Comparison of ENCODE assay signal across 19 cellular contexts in genomic region chr17:80389011-80389995, GRCh38. TPM values are rescaled to one million over a fixed set of nuclear protein-coding genes. Genes with fewer than 3 reads are reported as not detected.
DNase-seq lines count a peak whose midpoint lies in the region; ATAC-seq and TF ChIP-seq lines count a peak whose summit lies in the region.
"Had no signal": no experiment of that assay in that cellular context is flagged by ENCODE, and none has a peak within 500 bp of the region (broad histone marks: within the 10 kb centered on the region; RNA-seq: fewer than 3 reads in every experiment).

No MANE protein-coding gene starts in this region.

- H3K4me1 Mint-ChIP-seq in H9 = peaks cover 0 to 4% of the 10 kb centered on the region in 2 experiments; a peak in 1 of 4 replicates
- H3K4me1 Mint-ChIP-seq in natural killer cell treated with Interleukin-12 subunit alpha and Interleukin-12 subunit beta and Interleukin-15 and Interleukin-18, amount 100 ng/mL, for 72 hours (ENCODE audit: low read depth in 2 of 2) = peaks cover 8 to 17% of the 10 kb centered on the region in 2 donors

- no peak overlapping the region for H4K5ac ChIP-seq in H9 (ENCODE audit: insufficient read length, low read depth, low read length)

- no peaks in the 10 kb centered on the region for H3K27me3 Mint-ChIP-seq in H9 (ENCODE audit: low read depth)
- no peaks in the 10 kb centered on the region for H3K27me3 Mint-ChIP-seq in natural killer cell treated with Interleukin-12 subunit alpha and Interleukin-12 subunit beta and Interleukin-15 and Interleukin-18, amount 100 ng/mL, for 72 hours
- H3K27me3 Mint-ChIP-seq: activated CD8-positive, alpha-beta memory T cell treated with anti-CD3 and anti-CD28 coated beads, Interleukin-2, amount 10 ng/mL, durations not matched to agents 7 days and 5 days; activated naive CD8-positive, alpha-beta T cell had no signal

- peaks cover 11 to 66% (median 58%) of the 10 kb centered on the region in 3 experiments; a peak in 6 of 7 replicates for H3K36me3 Mint-ChIP-seq in H9 (ENCODE audit: insufficient read depth in 1 of 3, low read depth in 3 of 3)
- peaks cover 50% of the 10 kb centered on the region for H3K36me3 Mint-ChIP-seq in natural killer cell treated with Interleukin-12 subunit alpha and Interleukin-12 subunit beta and Interleukin-15 and Interleukin-18, amount 100 ng/mL, for 72 hours

- H3K4ac ChIP-seq in H9 (ENCODE audit: low read depth, low read length) = no peak overlapping the region

- no peak overlapping the region for H3K23ac ChIP-seq in H9 (ENCODE audit: insufficient read length, low read depth, low read length)

- no peak overlapping the region for H3K4me3 Mint-ChIP-seq in H9
- no peak overlapping the region for H3K4me3 Mint-ChIP-seq in natural killer cell treated with Interleukin-12 subunit alpha and Interleukin-12 subunit beta and Interleukin-15 and Interleukin-18, amount 100 ng/mL, for 72 hours
- H3K4me3 Mint-ChIP-seq: activated CD8-positive, alpha-beta memory T cell treated with anti-CD3 and anti-CD28 coated beads, Interleukin-2, amount 10 ng/mL, durations not matched to agents 7 days and 5 days; activated naive CD8-positive, alpha-beta T cell; immature natural killer cell had no signal

- H3K23me2 ChIP-seq in H9 (ENCODE audit: insufficient read length, low read depth, low read length, poor library complexity, severe bottlenecking) = no peaks in the 10 kb centered on the region

- H3K4me1 ChIP-seq in H9 (ENCODE audit: insufficient read depth, low read length) = no peaks in the 10 kb centered on the region
- H3K4me1 ChIP-seq: gastrocnemius medialis had no signal

- WGBS in H9 (ENCODE audit: extremely low coverage, insufficient read length, low lambda C conversion rate) = no CpG with 5 or more reads among the region's 22 CpGs

- H3K9ac ChIP-seq in H9 (ENCODE audit: extremely low read depth, insufficient read length, low read length) = no peak overlapping the region

- H3K27ac Mint-ChIP-seq in H9 = peak overlapping the region in 2 of 3 experiments; percentile 33 to 57; a peak in 3 of 7 replicates
- H3K27ac Mint-ChIP-seq in natural killer cell treated with Interleukin-12 subunit alpha and Interleukin-12 subunit beta and Interleukin-15 and Interleukin-18, amount 100 ng/mL, for 72 hours = peak overlapping the region; percentile 36 to 49
- H3K27ac Mint-ChIP-seq: activated CD8-positive, alpha-beta memory T cell treated with anti-CD3 and anti-CD28 coated beads, Interleukin-2, amount 10 ng/mL, durations not matched to agents 7 days and 5 days; activated naive CD8-positive, alpha-beta T cell had no signal

- no peak overlapping the region for H3K4me2 ChIP-seq in H9 (ENCODE audit: insufficient read depth, insufficient read length, low read length)

- H3K79me1 ChIP-seq in H9 (ENCODE audit: insufficient read depth, low read depth, low read length, poor library complexity, severe bottlenecking) = no peaks in the 10 kb centered on the region

- no peak overlapping the region for H3K56ac ChIP-seq in H9 (ENCODE audit: insufficient read length, low read depth, low read length)

- intact Hi-C loops in posterior vena cava (cut with DNase I) = no loop called here

- no peak overlapping the region for H3T11ph ChIP-seq in H9 (ENCODE audit: low read length)

- no peak overlapping the region for H3K18ac ChIP-seq in H9 (ENCODE audit: insufficient read length, low read depth, low read length)

- H3K79me2 ChIP-seq in H9 (ENCODE audit: insufficient read depth, low read length) = no peaks in the 10 kb centered on the region

- no peak overlapping the region for H3K27ac ChIP-seq in H9 (ENCODE audit: insufficient read length, low read depth, low read length)
- H3K27ac ChIP-seq: cardiac muscle cell, gastrocnemius medialis, skin epidermis, vagina had no signal

- no peak overlapping the region for H2BK15ac ChIP-seq in H9 (ENCODE audit: low read depth, low read length)

- no peak for TF ChIP-seq CTCF in AG04449 (IDR thresholded peaks at IDR 0.05; ENCODE audit: insufficient read depth, low read length, missing control alignments)
- TF ChIP-seq CTCF in H9 (conservative IDR thresholded peaks at IDR 0.05) = no peak
- TF ChIP-seq CTCF in choroid plexus epithelial cell (conservative IDR thresholded peaks at IDR 0.05; ENCODE audit: low read depth, low read length) = no peak

- ATAC-seq in natural killer cell treated with Interleukin-12 subunit alpha and Interleukin-12 subunit beta and Interleukin-15 and Interleukin-18, amount 100 ng/mL, for 72 hours = no peak
- ATAC-seq: activated CD8-positive, alpha-beta memory T cell treated with anti-CD3 and anti-CD28 coated beads, Interleukin-2, amount 10 ng/mL, durations not matched to agents 7 days and 5 days; gastrocnemius medialis had no signal

- no peak overlapping the region for H2AFZ ChIP-seq in H9 (ENCODE audit: low read length)

- H3K27me3 ChIP-seq in H9 (ENCODE audit: insufficient read depth, low read length) = no peaks in the 10 kb centered on the region
- H3K27me3 ChIP-seq: cardiac muscle cell, gastrocnemius medialis, vagina had no signal

- DNase-seq in AG04449 (ENCODE audit: low read depth, low spot score) = peak; percentile 19
- no peak for DNase-seq in H9
- DNase-seq in choroid plexus epithelial cell (ENCODE audit: low read depth) = peak; percentile 48
- DNase-seq in natural killer cell treated with Interleukin-12 subunit alpha and Interleukin-12 subunit beta and Interleukin-15 and Interleukin-18, amount 100 ng/mL, for 72 hours (ENCODE audit: low spot score) = no peak
- DNase-seq in posterior vena cava (ENCODE audit: low spot score) = no peak
- no peak for DNase-seq in NCI-H146 treated with DMSO at 0.1 percent for 48 hours (lab: John Stamatoyannopoulos, UW; ENCODE audit: unreplicated experiment)
- no peak for DNase-seq in RPMI8226
- no peak for DNase-seq in superior temporal gyrus (ENCODE audit: extremely low spot score)
- DNase-seq: activated CD8-positive, alpha-beta memory T cell treated with anti-CD3 and anti-CD28 coated beads, Interleukin-2, amount 10 ng/mL, durations not matched to agents 7 days and 5 days; gastrocnemius medialis; immature natural killer cell; NCI-H2029; NCI-H524 treated with DMSO at 0.1 percent for 48 hours; OCI-M1; stimulated activated naive CD4-positive, alpha-beta T cell had no signal

- H2BK12ac ChIP-seq in H9 (ENCODE audit: insufficient read length, low read depth, low read length) = no peak overlapping the region

- H4K8ac ChIP-seq in H9 (replicated peaks; ENCODE audit: insufficient read length, low read depth, low read length) = no peak overlapping the region

- no peak overlapping the region for H4K91ac ChIP-seq in H9 (ENCODE audit: insufficient read length, low read depth, low read length)

- POLR2A ChIA-PET in AG04449 (lab: Yijun Ruan, JAX) = no interaction called here

- no peaks in the 10 kb centered on the region for H3K9me3 ChIP-seq in H9 (ENCODE audit: control insufficient read depth, low read depth, low read length)
- H3K9me3 ChIP-seq: gastrocnemius medialis, vagina had no signal

- H3K4me3 ChIP-seq in AG04449 (ENCODE audit: low read depth, low read length) = no peak overlapping the region
- H3K4me3 ChIP-seq in choroid plexus epithelial cell (ENCODE audit: low read depth, low read length) = no peak overlapping the region
- H3K4me3 ChIP-seq: cardiac muscle cell, gastrocnemius medialis, skin epidermis, vagina had no signal

- H3K14ac ChIP-seq in H9 (ENCODE audit: insufficient read depth, low read length) = no peak overlapping the region

- no peaks in the 10 kb centered on the region for H4K20me1 ChIP-seq in H9 (ENCODE audit: control insufficient read depth, insufficient read depth, insufficient read length)

- H2BK5ac ChIP-seq in H9 (ENCODE audit: insufficient read length, low read length) = no peak overlapping the region

- H2BK120ac ChIP-seq in H9 (ENCODE audit: low read depth, low read length, poor library complexity, severe bottlenecking) = no peak overlapping the region

- CTCF ChIA-PET in AG04449 (lab: Yijun Ruan, JAX) = no interaction called here

- no peak overlapping the region for H2AK5ac ChIP-seq in H9 (ENCODE audit: insufficient read length, low read length)

- no peaks in the 10 kb centered on the region for H3K9me3 Mint-ChIP-seq in H9
- H3K9me3 Mint-ChIP-seq in natural killer cell treated with Interleukin-12 subunit alpha and Interleukin-12 subunit beta and Interleukin-15 and Interleukin-18, amount 100 ng/mL, for 72 hours = no peaks in the 10 kb centered on the region
- H3K9me3 Mint-ChIP-seq: immature natural killer cell had no signal

- no peak overlapping the region for H2BK20ac ChIP-seq in H9 (ENCODE audit: low read depth, low read length, poor library complexity, severe bottlenecking)

RNA-seq across cellular contexts. Expression of gene ENDOV, which starts 25.7 kb away (rescaled TPM):
- total RNA-seq in H9 (2021) = 14.8 and 17.1 TPM in 2 replicates
- total RNA-seq in natural killer cell treated with Interleukin-12 subunit alpha and Interleukin-12 subunit beta and Interleukin-15 and Interleukin-18, amount 100 ng/mL, for 72 hours = 10 to 100 TPM; 14.0 to 15.2 TPM
- total RNA-seq in posterior vena cava = 10 to 100 TPM; 14.1 to 15.5 TPM

Comparison
In these comparisons a context has a peak if more than half of its experiments do, and no peak if none do; other contexts are left out.
1. DNase-seq: peak in AG04449 (single experiment) and choroid plexus epithelial cell (single experiment); none in H9 (single experiment), natural killer cell treated with Interleukin-12 subunit alpha and Interleukin-12 subunit beta and Interleukin-15 and Interleukin-18, amount 100 ng/mL, for 72 hours (single experiment), posterior vena cava (single experiment), NCI-H146 treated with DMSO at 0.1 percent for 48 hours (single experiment), RPMI8226 (single experiment) and superior temporal gyrus (single experiment).